8 cellular contexts compared by ENCODE assay signal in genomic region chr1:150507912-150508864, GRCh38. TPM values are rescaled to one million over a fixed set of nuclear protein-coding genes. Genes with fewer than 3 reads are reported as not detected.
DNase-seq lines count a peak whose midpoint lies in the region; ATAC-seq and TF ChIP-seq lines count a peak whose summit lies in the region.

Gene ECM1, plus strand, starts transcription at chr1:150508109. Its CDS starts 101 bp downstream, at chr1:150508210.

- peak within 1 kb of the TSS; percentile 61 for H3K4me2 ChIP-seq in smooth muscle cell

- no peaks in the 10 kb centered on the region for H3K27me3 ChIP-seq in smooth muscle cell (ENCODE audit: low read depth)

- no peaks in the 10 kb centered on the region for H3K9me3 Mint-ChIP-seq in activated CD4-positive, alpha-beta T cell treated with anti-CD3 and anti-CD28 coated beads, Interleukin-2, amount 10 ng/mL, durations not matched to agents 24 days and 14 days
- H3K9me3 Mint-ChIP-seq in activated T-helper 1 cell treated with anti-CD3 and anti-CD28 coated beads, Interleukin-12 subunit alpha, Interleukin-12 subunit beta, Interleukin-2, Interleukin-4 antibody, amounts not matched to agents 30 ng/mL and 10 ng/mL and 1 ng/mL, durations not matched to agents 14 hours and 24 hours and 36 hours = no peaks in the 10 kb centered on the region

- H2AFZ ChIP-seq in smooth muscle cell (ENCODE audit: low read depth) = no peak within 1 kb of the TSS

- no peak within 1 kb of the TSS for H3K4me3 ChIP-seq in smooth muscle cell

- intact Hi-C loops in activated CD4-positive, alpha-beta T cell treated with anti-CD3 and anti-CD28 coated beads, Interleukin-2, amount 10 ng/mL, durations not matched to agents 24 days and 14 days (cut with micrococcal nuclease) = no loop called here
- intact Hi-C loops in activated T-helper 1 cell treated with anti-CD3 and anti-CD28 coated beads, Interleukin-12 subunit alpha, Interleukin-12 subunit beta, Interleukin-2, Interleukin-4 antibody, amounts not matched to agents 30 ng/mL and 10 ng/mL and 1 ng/mL, durations not matched to agents 14 hours and 24 hours and 36 hours (cut with micrococcal nuclease) = no loop called here
- intact Hi-C loops in left cardiac atrium (cut with DNase I) = no loop called here

- no peaks in the 10 kb centered on the region for H3F3A ChIP-seq in smooth muscle cell (ENCODE audit: low read depth)

- peak within 1 kb of the TSS; percentile 68 for H3K27ac Mint-ChIP-seq in activated CD4-positive, alpha-beta T cell treated with anti-CD3 and anti-CD28 coated beads, Interleukin-2, amount 10 ng/mL, durations not matched to agents 24 days and 14 days
- H3K27ac Mint-ChIP-seq in activated T-helper 1 cell treated with anti-CD3 and anti-CD28 coated beads, Interleukin-12 subunit alpha, Interleukin-12 subunit beta, Interleukin-2, Interleukin-4 antibody, amounts not matched to agents 30 ng/mL and 10 ng/mL and 1 ng/mL, durations not matched to agents 14 hours and 24 hours and 36 hours = peak within 1 kb of the TSS; percentile 45

- no peak within 1 kb of the TSS for H3K9ac ChIP-seq in smooth muscle cell (ENCODE audit: low read depth)

- peaks cover 10% of the 10 kb centered on the region for H3K4me1 Mint-ChIP-seq in activated CD4-positive, alpha-beta T cell treated with anti-CD3 and anti-CD28 coated beads, Interleukin-2, amount 10 ng/mL, durations not matched to agents 24 days and 14 days
- H3K4me1 Mint-ChIP-seq in activated T-helper 1 cell treated with anti-CD3 and anti-CD28 coated beads, Interleukin-12 subunit alpha, Interleukin-12 subunit beta, Interleukin-2, Interleukin-4 antibody, amounts not matched to agents 30 ng/mL and 10 ng/mL and 1 ng/mL, durations not matched to agents 14 hours and 24 hours and 36 hours (ENCODE audit: low read depth) = peaks cover 5% of the 10 kb centered on the region

- H4K20me1 ChIP-seq in smooth muscle cell (ENCODE audit: low read depth) = no peaks in the 10 kb centered on the region

- H3K79me2 ChIP-seq in smooth muscle cell (ENCODE audit: low read depth) = no peaks in the 10 kb centered on the region

- H3K9me3 ChIP-seq in smooth muscle cell (replicated peaks; ENCODE audit: low read depth) = no peaks in the 10 kb centered on the region

- no peak for DNase-seq in activated CD4-positive, alpha-beta T cell treated with anti-CD3 and anti-CD28 coated beads, Interleukin-2, amount 10 ng/mL, durations not matched to agents 24 days and 14 days
- no peak for DNase-seq in activated CD4-positive, alpha-beta T cell treated with anti-CD3 and anti-CD28 coated beads, Interleukin-2, amount 50 U/mL, for 48 hours
- DNase-seq in activated T-helper 1 cell treated with anti-CD3 and anti-CD28 coated beads, Interleukin-12 subunit alpha, Interleukin-12 subunit beta, Interleukin-2, Interleukin-4 antibody, amounts not matched to agents 30 ng/mL and 10 ng/mL and 1 ng/mL, durations not matched to agents 14 hours and 24 hours and 36 hours (ENCODE audit: low spot score) = no peak
- DNase-seq in left cardiac atrium (peak; percentile 73), smooth muscle cell (lab: John Stamatoyannopoulos, UW; ENCODE audit: unreplicated experiment) (no peak), NAMALWA (ENCODE audit: low spot score) (no peak), NCI-H2107 treated with DMSO at 0.1 percent for 48 hours (lab: John Stamatoyannopoulos, UW; ENCODE audit: unreplicated experiment) (no peak)

- no peaks in the 10 kb centered on the region for H3K36me3 ChIP-seq in smooth muscle cell (ENCODE audit: low read depth)

- ATAC-seq in left cardiac atrium = peak; percentile 82 to 92
- ATAC-seq in GM21528 (IDR thresholded peaks at IDR 0.05; ENCODE audit: low FRiP score, unreplicated experiment) = no peak

- H3K36me3 Mint-ChIP-seq in activated CD4-positive, alpha-beta T cell treated with anti-CD3 and anti-CD28 coated beads, Interleukin-2, amount 10 ng/mL, durations not matched to agents 24 days and 14 days (ENCODE audit: low read depth) = peaks cover 40% of the 10 kb centered on the region
- peaks cover 22% of the 10 kb centered on the region for H3K36me3 Mint-ChIP-seq in activated T-helper 1 cell treated with anti-CD3 and anti-CD28 coated beads, Interleukin-12 subunit alpha, Interleukin-12 subunit beta, Interleukin-2, Interleukin-4 antibody, amounts not matched to agents 30 ng/mL and 10 ng/mL and 1 ng/mL, durations not matched to agents 14 hours and 24 hours and 36 hours (ENCODE audit: low read depth)

- H3K27me3 Mint-ChIP-seq in activated CD4-positive, alpha-beta T cell treated with anti-CD3 and anti-CD28 coated beads, Interleukin-2, amount 10 ng/mL, durations not matched to agents 24 days and 14 days = no peaks in the 10 kb centered on the region
- H3K27me3 Mint-ChIP-seq in activated T-helper 1 cell treated with anti-CD3 and anti-CD28 coated beads, Interleukin-12 subunit alpha, Interleukin-12 subunit beta, Interleukin-2, Interleukin-4 antibody, amounts not matched to agents 30 ng/mL and 10 ng/mL and 1 ng/mL, durations not matched to agents 14 hours and 24 hours and 36 hours (ENCODE audit: insufficient read depth) = no peaks in the 10 kb centered on the region

- no peak for TF ChIP-seq CTCF in smooth muscle cell (IDR thresholded peaks at IDR 0.05; ENCODE audit: borderline replicate concordance, insufficient read depth, poor library complexity, severe bottlenecking)

- no peak within 1 kb of the TSS for H3K4me3 Mint-ChIP-seq in activated CD4-positive, alpha-beta T cell treated with anti-CD3 and anti-CD28 coated beads, Interleukin-2, amount 10 ng/mL, durations not matched to agents 24 days and 14 days
- H3K4me3 Mint-ChIP-seq in activated T-helper 1 cell treated with anti-CD3 and anti-CD28 coated beads, Interleukin-12 subunit alpha, Interleukin-12 subunit beta, Interleukin-2, Interleukin-4 antibody, amounts not matched to agents 30 ng/mL and 10 ng/mL and 1 ng/mL, durations not matched to agents 14 hours and 24 hours and 36 hours = no peak within 1 kb of the TSS

- H3K27ac ChIP-seq in smooth muscle cell (ENCODE audit: low read depth) = peak within 1 kb of the TSS; percentile 36

- peaks cover 7% of the 10 kb centered on the region for H3K4me1 ChIP-seq in smooth muscle cell (ENCODE audit: low read depth)

- WGBS in smooth muscle cell (ENCODE audit: low lambda C conversion rate) = 44% methylated on average over 7 of the region's 7 CpGs

RNA-seq across cellular contexts. Expression of gene ECM1, which starts in this region (rescaled TPM):
- total RNA-seq in activated CD4-positive, alpha-beta T cell treated with anti-CD3 and anti-CD28 coated beads, Interleukin-2, amount 10 ng/mL, durations not matched to agents 24 days and 14 days = 1.5 and 2.4 TPM in 2 replicates
- total RNA-seq in activated T-helper 1 cell treated with anti-CD3 and anti-CD28 coated beads, Interleukin-12 subunit alpha, Interleukin-12 subunit beta, Interleukin-2, Interleukin-4 antibody, amounts not matched to agents 30 ng/mL and 10 ng/mL and 1 ng/mL, durations not matched to agents 14 hours and 24 hours and 36 hours = 1.9 and 2.6 TPM in 2 replicates
- total RNA-seq in left cardiac atrium = 10 to 100 TPM; 40.6 to 42.2 TPM
- 14.6 and 19.0 TPM in 2 replicates for total RNA-seq in smooth muscle cell
- polyA plus RNA-seq in smooth muscle cell = 32.0 and 36.1 TPM in 2 replicates
